ENCODE assay signal across 8 cellular contexts in genomic region chrX:63761639-63762038, GRCh38. TPM values are rescaled to one million over a fixed set of nuclear protein-coding genes. Genes with fewer than 3 reads are reported as not detected.
DNase-seq lines count a peak whose midpoint lies in the region; ATAC-seq and TF ChIP-seq lines count a peak whose summit lies in the region.

No MANE protein-coding gene starts in this region.

- DNase-seq in epithelial cell of proximal tubule (ENCODE audit: low read depth) (no peak), RKO (ENCODE audit: low spot score) (no peak), dedifferentiated amniotic fluid mesenchymal stem cell (ENCODE audit: extremely low spot score) (no peak), occipital lobe (lab: John Stamatoyannopoulos, UW) (no peak), NCI-H748 treated with DMSO at 0.1 percent for 48 hours (lab: John Stamatoyannopoulos, UW) (no peak)

- peak; percentile 26 for TF ChIP-seq CTCF in epithelial cell of proximal tubule (conservative IDR thresholded peaks at IDR 0.05; ENCODE audit: low read depth, low read length)

- H3K4me3 ChIP-seq in epithelial cell of proximal tubule (ENCODE audit: low read depth, low read length) = no peak overlapping the region

- ATAC-seq in GM18498 (IDR thresholded peaks at IDR 0.05; ENCODE audit: unreplicated experiment) (peak; percentile 83), GM21447 (IDR thresholded peaks at IDR 0.05; ENCODE audit: unreplicated experiment) (peak; percentile 82), HG03432 (IDR thresholded peaks at IDR 0.05; ENCODE audit: unreplicated experiment) (peak; percentile 87)

RNA-seq across cellular contexts. Expression of gene ARHGEF9, which starts 23.4 kb away (rescaled TPM):
- total RNA-seq in epithelial cell of proximal tubule (9.3 and 13.4 TPM in 2 replicates), occipital lobe (70.0 TPM)
